27 cellular contexts compared by ENCODE assay signal in the genomic region with DNA sequence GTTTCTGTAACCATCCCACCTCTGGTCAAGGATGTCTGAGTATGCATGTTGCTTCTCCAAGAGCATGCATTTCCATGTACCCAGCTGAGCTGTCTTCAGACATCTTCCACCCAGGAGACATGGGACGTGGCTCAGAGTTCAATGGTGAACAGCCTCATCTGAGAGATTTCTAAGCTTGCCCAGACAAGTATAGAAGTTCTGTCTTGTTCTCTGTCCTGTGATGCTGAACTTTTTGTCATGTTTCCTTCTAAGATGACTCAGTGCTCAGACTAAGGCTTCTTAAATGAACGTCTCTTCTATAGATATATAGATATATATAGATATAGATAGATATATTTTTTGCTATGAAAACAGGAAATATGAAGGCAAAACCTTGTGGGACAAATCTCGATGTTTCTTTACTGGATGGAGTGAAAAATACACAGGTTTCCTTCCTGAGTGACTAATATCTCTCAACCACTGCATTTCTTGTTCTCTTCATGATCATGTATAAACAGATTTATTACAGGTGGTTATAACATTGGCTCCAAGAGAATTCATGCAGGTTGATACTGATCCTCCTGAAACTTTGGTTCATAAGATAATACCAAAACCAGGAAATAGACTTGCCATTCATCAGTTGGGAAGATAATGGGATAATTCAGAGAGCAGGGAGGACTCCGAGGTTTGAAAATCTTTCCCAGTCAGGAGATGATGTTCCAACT.
"Had no signal": no experiment of that assay in that cellular context is flagged by ENCODE, and none has a peak within 500 bp of the region (broad histone marks: within the 10 kb centered on the region; RNA-seq: fewer than 3 reads in every experiment).

No MANE protein-coding gene starts in this region.

- H3K4me1 ChIP-seq: gastrocnemius medialis, left ventricle myocardium inferior, right lobe of liver, testis, transverse colon had no signal

- H3K27ac ChIP-seq: brain microvascular endothelial cell, gastrocnemius medialis, left ventricle myocardium inferior, neutrophil, ovary, right lobe of liver, testis, transverse colon had no signal

- FAIRE-seq: astrocyte, islet of Langerhans, urothelium cell line had no signal

- H3K9me3 ChIP-seq: gastrocnemius medialis, left ventricle myocardium inferior, neutrophil, ovary, right lobe of liver, testis, transverse colon had no signal

- ATAC-seq: activated T-cell treated with anti-CD3 and anti-CD28 coated beads, Interleukin-2, amount 50 U/mL, for 4 hours; activated T-helper 17 cell treated with anti-CD3 and anti-CD28 coated beads, Interleukin-2, amount 50 U/mL, for 72 hours; gastrocnemius medialis; right lobe of liver; stimulated activated naive CD8-positive, alpha-beta T cell treated with anti-CD3 and anti-CD28 coated beads, Interleukin-15, Interleukin-2, amounts not matched to agents 100 U/mL and 50 U/mL, for 24 hours; T-helper 17 cell; WTC11 had no signal

- H3K4me3 ChIP-seq: gastrocnemius medialis, left ventricle myocardium inferior, ovary, right lobe of liver, testis, transverse colon had no signal

- H3K27me3 ChIP-seq: brain microvascular endothelial cell, gastrocnemius medialis, neutrophil, ovary, right lobe of liver, testis, transverse colon had no signal

- H3K36me3 ChIP-seq: brain microvascular endothelial cell, gastrocnemius medialis, left ventricle myocardium inferior, neutrophil, ovary, right lobe of liver, transverse colon had no signal

- DNase-seq: activated CD4-positive, alpha-beta memory T cell treated with anti-CD3 and anti-CD28 coated beads, Interleukin-2, amount 10 ng/mL, durations not matched to agents 7 days and 5 days; activated CD4-positive, alpha-beta T cell treated with anti-CD3 and anti-CD28 coated beads for 1 hour; activated CD4-positive, alpha-beta T cell treated with anti-CD3 and anti-CD28 coated beads, Interleukin-2, amount 10 ng/mL, durations not matched to agents 7 days and 5 days; activated gamma-delta T cell treated with Interleukin-2 at 50 U/mL for 16 hours; activated naive CD4-positive, alpha-beta T cell treated with anti-CD3 and anti-CD28 coated beads, Interleukin-2, amount 50 U/mL, for 16 hours; activated T-cell treated with anti-CD3 and anti-CD28 coated beads, Interleukin-2, amount 50 U/mL, for 4 hours; amniotic stem cell; brain microvascular endothelial cell; central memory CD4-positive, alpha-beta T cell; gastrocnemius medialis; glutamatergic neuron; left ventricle myocardium inferior; nephron progenitor cell; ovary; right lobe of liver; stimulated activated CD4-positive, alpha-beta T cell treated with anti-CD3 and anti-CD28 coated beads, Interleukin-2, amount 100 ng/mL, for 48 hours; stimulated activated naive CD8-positive, alpha-beta T cell treated with anti-CD3 and anti-CD28 coated beads, Interleukin-15, Interleukin-2, amounts not matched to agents 100 U/mL and 50 U/mL, for 24 hours; T-helper 17 cell; T1000; testis; transverse colon had no signal
